ENCODE assay signal across 19 cellular contexts in genomic region chr9:138049779-138050471, GRCh38.
DNase-seq lines count a peak whose midpoint lies in the region; ATAC-seq, FAIRE-seq and TF ChIP-seq lines count a peak whose summit lies in the region.
"Had no signal": no experiment of that assay in that cellular context is flagged by ENCODE, and none has a peak within 500 bp of the region (broad histone marks: within the 10 kb centered on the region; RNA-seq: fewer than 3 reads in every experiment).

No MANE protein-coding gene starts in this region.

- TF ChIP-seq EP300 in sigmoid colon (IDR thresholded peaks at IDR 0.05) = no peak

- no peak for FAIRE-seq in D721Med (lab: Jason Lieb, UNC)
- FAIRE-seq: GM19239 had no signal

- DNase-seq in D721Med (ENCODE audit: insufficient read length, low spot score) (peak; percentile 7), Peyer's patch (peak; percentile 12 to 33 (median 33)), iPS-NIHi11 (ENCODE audit: low spot score) (peak; percentile 32), sigmoid colon (peak; percentile 47)
- DNase-seq: activated CD4-positive, CD25-positive, alpha-beta regulatory T cell; anterior cingulate cortex; dermis blood vessel endothelial cell; NCI-H1105; NCI-H2029; NCI-H226; NCI-H774; stimulated activated CD4-positive, alpha-beta T cell treated with anti-CD3 and anti-CD28 coated beads, Interleukin-4, amount 100 ng/mL, for 1 hour; stimulated activated naive CD4-positive, alpha-beta T cell; T1000; thyroid gland had no signal

- H3K27me3 ChIP-seq in Peyer's patch (no peaks in the 10 kb centered on the region), sigmoid colon (peaks cover 0 to 12% (median 0%) of the 10 kb centered on the region in 3 donors)
- H3K27me3 ChIP-seq: thyroid gland had no signal

- no peak overlapping the region for H3K27ac ChIP-seq in Peyer's patch
- H3K27ac ChIP-seq in sigmoid colon = no peak overlapping the region
- H3K27ac ChIP-seq: thyroid gland had no signal

- TF ChIP-seq POLR2A in Peyer's patch (IDR thresholded peaks at IDR 0.05) (no peak), sigmoid colon (IDR thresholded peaks at IDR 0.05) (no peak)

- H3K36me3 ChIP-seq in Peyer's patch (no peaks in the 10 kb centered on the region), sigmoid colon (no peaks in the 10 kb centered on the region)
- H3K36me3 ChIP-seq: thyroid gland had no signal

- H3K4me3 ChIP-seq in Peyer's patch (no peak overlapping the region), sigmoid colon (no peak overlapping the region)
- H3K4me3 ChIP-seq: thyroid gland had no signal

- ATAC-seq in GM21717 (IDR thresholded peaks at IDR 0.05; ENCODE audit: unreplicated experiment) (no peak), HG02610 (IDR thresholded peaks at IDR 0.05; ENCODE audit: unreplicated experiment) (no peak), GM19397 (IDR thresholded peaks at IDR 0.05; ENCODE audit: unreplicated experiment) (no peak)

- TF ChIP-seq CTCF in D721Med (IDR thresholded peaks at IDR 0.05; ENCODE audit: insufficient read depth, missing control alignments) (no peak), Peyer's patch (IDR thresholded peaks at IDR 0.05) (no peak), sigmoid colon (IDR thresholded peaks at IDR 0.05) (no peak)

- WGBS in sigmoid colon, 2 donors = 75 to 78% methylated on average over 24 of the region's 24 CpGs

- H3K4me1 ChIP-seq in Peyer's patch = no peaks in the 10 kb centered on the region
- no peaks in the 10 kb centered on the region for H3K4me1 ChIP-seq in sigmoid colon
- H3K4me1 ChIP-seq: thyroid gland had no signal

- intact Hi-C loops in sigmoid colon (cut with DNase I) = no loop called here

- H3K9me3 ChIP-seq in Peyer's patch (no peaks in the 10 kb centered on the region), sigmoid colon (no peaks in the 10 kb centered on the region)
- H3K9me3 ChIP-seq: thyroid gland had no signal
